In genomic region chr7:100397336-100398081, GRCh38 we compare ENCODE assay signal across 19 cellular contexts. TPM values are rescaled to one million over a fixed set of nuclear protein-coding genes. Genes with fewer than 3 reads are reported as not detected.
A peak's percentile ranks its signal among the peaks of the same experiment; 100 is the strongest.
DNase-seq lines count a peak whose midpoint lies in the region; ATAC-seq and TF ChIP-seq lines count a peak whose summit lies in the region.
"Had no signal": no experiment of that assay in that cellular context is flagged by ENCODE, and none has a peak within 500 bp of the region (broad histone marks: within the 10 kb centered on the region; RNA-seq: fewer than 3 reads in every experiment).

No MANE protein-coding gene starts in this region.

- intact Hi-C loops in activated T-helper 1 cell treated with anti-CD3 and anti-CD28 coated beads, Interleukin-12 subunit alpha, Interleukin-12 subunit beta, Interleukin-2, Interleukin-4 antibody, amounts not matched to agents 30 ng/mL and 10 ng/mL and 1 ng/mL, durations not matched to agents 14 hours and 24 hours and 36 hours (cut with micrococcal nuclease), result loop anchor here (2.0 to 5.0 kb wide), 3 partner anchors 53 to 610 kb away; no protein-coding TSS in a partner anchor
- intact Hi-C loops in tibial artery (cut with DNase I; ENCODE audit: low total_unique reads), result no loop called here

- no peaks in the 10 kb centered on the region for H3K36me3 Mint-ChIP-seq in T-helper 1 cell treated with Interleukin-12 subunit alpha and Interleukin-12 subunit beta and Interleukin-4 antibody, amounts not matched to agents 30 μg/mL and 1 μg/mL, for 36 hours (ENCODE audit: low read depth)
- no peaks in the 10 kb centered on the region for H3K36me3 Mint-ChIP-seq in GM23338 (ENCODE audit: low read depth)
- H3K36me3 Mint-ChIP-seq in activated T-helper 1 cell treated with anti-CD3 and anti-CD28 coated beads, Interleukin-12 subunit alpha, Interleukin-12 subunit beta, Interleukin-2, Interleukin-4 antibody, amounts not matched to agents 30 ng/mL and 10 ng/mL and 1 ng/mL, durations not matched to agents 14 hours and 24 hours and 36 hours (ENCODE audit: low read depth), result no peaks in the 10 kb centered on the region
- H3K36me3 Mint-ChIP-seq in naive thymus-derived CD8-positive, alpha-beta T cell, result peaks cover 0 to 3% (median 0%) of the 10 kb centered on the region in 3 donors

- no peaks in the 10 kb centered on the region for H3F3A ChIP-seq in GM23338 (replicated peaks; ENCODE audit: low read depth)

- peaks cover 19% of the 10 kb centered on the region for H3K4me1 Mint-ChIP-seq in T-helper 1 cell treated with Interleukin-12 subunit alpha and Interleukin-12 subunit beta and Interleukin-4 antibody, amounts not matched to agents 30 μg/mL and 1 μg/mL, for 36 hours (ENCODE audit: low read depth)
- H3K4me1 Mint-ChIP-seq in GM23338, result peaks cover 19% of the 10 kb centered on the region
- H3K4me1 Mint-ChIP-seq in activated T-helper 1 cell treated with anti-CD3 and anti-CD28 coated beads, Interleukin-12 subunit alpha, Interleukin-12 subunit beta, Interleukin-2, Interleukin-4 antibody, amounts not matched to agents 30 ng/mL and 10 ng/mL and 1 ng/mL, durations not matched to agents 14 hours and 24 hours and 36 hours (ENCODE audit: low read depth), result peaks cover 19% of the 10 kb centered on the region
- H3K4me1 Mint-ChIP-seq in naive thymus-derived CD8-positive, alpha-beta T cell, result peaks cover 5 to 33% (median 15%) of the 10 kb centered on the region in 4 donors

- peak overlapping the region; percentile 80 for H2AFZ ChIP-seq in GM23338

- no peak overlapping the region for H3K4me2 ChIP-seq in GM23338

- H3K9me3 Mint-ChIP-seq in T-helper 1 cell treated with Interleukin-12 subunit alpha and Interleukin-12 subunit beta and Interleukin-4 antibody, amounts not matched to agents 30 μg/mL and 1 μg/mL, for 36 hours, result no peaks in the 10 kb centered on the region
- no peaks in the 10 kb centered on the region for H3K9me3 Mint-ChIP-seq in GM23338
- no peaks in the 10 kb centered on the region for H3K9me3 Mint-ChIP-seq in activated T-helper 1 cell treated with anti-CD3 and anti-CD28 coated beads, Interleukin-12 subunit alpha, Interleukin-12 subunit beta, Interleukin-2, Interleukin-4 antibody, amounts not matched to agents 30 ng/mL and 10 ng/mL and 1 ng/mL, durations not matched to agents 14 hours and 24 hours and 36 hours
- no peaks in the 10 kb centered on the region for H3K9me3 Mint-ChIP-seq in naive thymus-derived CD8-positive, alpha-beta T cell
- H3K9me3 Mint-ChIP-seq: activated T-helper 2 cell treated with anti-CD3 and anti-CD28 coated beads, Interferon-gamma antibody, Interleukin-2, Interleukin-4, amounts not matched to agents 10 μg/mL and 5 μg/mL and 100 μg/mL, durations not matched to agents 14 hours and 24 hours and 36 hours had no signal

- H3K27me3 ChIP-seq in GM23338 (ENCODE audit: insufficient read depth) (0 out of 2 replicates have a peak, but pooled peaks cover 8% of the 10 kb centered on the region), tibial artery (peaks cover 0 to 3% of the 10 kb centered on the region in 2 donors), upper lobe of left lung (no peaks in the 10 kb centered on the region)

- H3K27ac Mint-ChIP-seq in T-helper 1 cell treated with Interleukin-12 subunit alpha and Interleukin-12 subunit beta and Interleukin-4 antibody, amounts not matched to agents 30 μg/mL and 1 μg/mL, for 36 hours, result peak overlapping the region; percentile 79
- no peak overlapping the region for H3K27ac Mint-ChIP-seq in GM23338
- peak overlapping the region; percentile 84 for H3K27ac Mint-ChIP-seq in activated T-helper 1 cell treated with anti-CD3 and anti-CD28 coated beads, Interleukin-12 subunit alpha, Interleukin-12 subunit beta, Interleukin-2, Interleukin-4 antibody, amounts not matched to agents 30 ng/mL and 10 ng/mL and 1 ng/mL, durations not matched to agents 14 hours and 24 hours and 36 hours
- H3K27ac Mint-ChIP-seq in naive thymus-derived CD8-positive, alpha-beta T cell, result peak overlapping the region in 6 of 10 donors; percentile 71 to 91 (median 76)

- H3K4me1 ChIP-seq in GM23338 (ENCODE audit: insufficient read depth) (peaks cover 10% of the 10 kb centered on the region), tibial artery (no peaks in the 10 kb centered on the region), upper lobe of left lung (peaks cover 0 to 15% (median 13%) of the 10 kb centered on the region in 4 donors)
- H3K4me1 ChIP-seq: SJCRH30 had no signal

- no peak overlapping the region for H3K4me3 ChIP-seq in GM23338
- no peak overlapping the region for H3K4me3 ChIP-seq in tibial artery
- no peak overlapping the region for H3K4me3 ChIP-seq in upper lobe of left lung
- H3K4me3 ChIP-seq: SJCRH30, skin epidermis, thoracic aorta had no signal

- TF ChIP-seq CTCF in GM23338 (conservative IDR thresholded peaks at IDR 0.05; ENCODE audit: low read depth in 2 of 2) (peak; percentile 34 to 39; a peak in 3 of 4 replicates), tibial artery (IDR thresholded peaks at IDR 0.05) (no peak), upper lobe of left lung (IDR thresholded peaks at IDR 0.05) (no peak)

- ATAC-seq in GM23338 (peak; percentile 68), upper lobe of left lung (ENCODE audit: low FRiP score in 2 of 2) (no peak)
- no peak for ATAC-seq in naive thymus-derived CD8-positive, alpha-beta T cell

- no peaks in the 10 kb centered on the region; the same call in 1 of the 2 replicates for H4K20me1 ChIP-seq in GM23338 (replicated peaks; ENCODE audit: insufficient read depth)

- POLR2A ChIA-PET in naive thymus-derived CD8-positive, alpha-beta T cell (lab: Charles Lee), result no interaction called here

- peaks cover 69% of the 10 kb centered on the region for H3K27me3 Mint-ChIP-seq in T-helper 1 cell treated with Interleukin-12 subunit alpha and Interleukin-12 subunit beta and Interleukin-4 antibody, amounts not matched to agents 30 μg/mL and 1 μg/mL, for 36 hours (ENCODE audit: low read depth)
- peaks cover 10% of the 10 kb centered on the region for H3K27me3 Mint-ChIP-seq in GM23338 (ENCODE audit: insufficient read depth, low read depth, poor library complexity)
- peaks cover 51% of the 10 kb centered on the region for H3K27me3 Mint-ChIP-seq in activated T-helper 1 cell treated with anti-CD3 and anti-CD28 coated beads, Interleukin-12 subunit alpha, Interleukin-12 subunit beta, Interleukin-2, Interleukin-4 antibody, amounts not matched to agents 30 ng/mL and 10 ng/mL and 1 ng/mL, durations not matched to agents 14 hours and 24 hours and 36 hours (ENCODE audit: insufficient read depth)
- no peaks in the 10 kb centered on the region for H3K27me3 Mint-ChIP-seq in naive thymus-derived CD8-positive, alpha-beta T cell

- TF ChIP-seq POLR2A in upper lobe of left lung (IDR thresholded peaks at IDR 0.05), result no peak

- no peaks in the 10 kb centered on the region for H3K36me3 ChIP-seq in GM23338 (ENCODE audit: insufficient read depth)
- H3K36me3 ChIP-seq in tibial artery, result peaks cover 0 to 10% (median 0%) of the 10 kb centered on the region in 3 donors
- H3K36me3 ChIP-seq in upper lobe of left lung, result no peaks in the 10 kb centered on the region
- H3K36me3 ChIP-seq: SJCRH30 had no signal

- WGBS in upper lobe of left lung, 2 donors, result 61 to 68% methylated on average over 11 of the region's 13 CpGs

- H3K79me2 ChIP-seq in GM23338 (replicated peaks; ENCODE audit: insufficient read depth), result no peaks in the 10 kb centered on the region

- no peak for TF ChIP-seq EP300 in upper lobe of left lung (IDR thresholded peaks at IDR 0.05)

- H3K4me3 Mint-ChIP-seq in T-helper 1 cell treated with Interleukin-12 subunit alpha and Interleukin-12 subunit beta and Interleukin-4 antibody, amounts not matched to agents 30 μg/mL and 1 μg/mL, for 36 hours, result no peak overlapping the region
- H3K4me3 Mint-ChIP-seq in GM23338, result no peak overlapping the region
- H3K4me3 Mint-ChIP-seq in activated T-helper 1 cell treated with anti-CD3 and anti-CD28 coated beads, Interleukin-12 subunit alpha, Interleukin-12 subunit beta, Interleukin-2, Interleukin-4 antibody, amounts not matched to agents 30 ng/mL and 10 ng/mL and 1 ng/mL, durations not matched to agents 14 hours and 24 hours and 36 hours, result no peak overlapping the region
- H3K4me3 Mint-ChIP-seq in naive thymus-derived CD8-positive, alpha-beta T cell, result peak overlapping the region in 4 of 10 donors; percentile 29 to 53 (median 46)

- H3K9me2 ChIP-seq in GM23338 (ENCODE audit: insufficient read depth), result no peaks in the 10 kb centered on the region

- H3K9me3 ChIP-seq in tibial artery (peaks cover 0 to 4% (median 0%) of the 10 kb centered on the region in 3 donors), upper lobe of left lung (no peaks in the 10 kb centered on the region)
- H3K9me3 ChIP-seq: SJCRH30, thoracic aorta had no signal

- H3K27ac ChIP-seq in GM23338 (ENCODE audit: low read depth) (no peak overlapping the region), tibial artery (no peak overlapping the region), upper lobe of left lung (no peak overlapping the region)
- H3K27ac ChIP-seq: epithelial cell of prostate, SJCRH30, thoracic aorta had no signal

- no peak for DNase-seq in T-helper 1 cell
- DNase-seq in GM23338 (ENCODE audit: low spot score), result peak; percentile 41
- DNase-seq in activated T-helper 1 cell treated with anti-CD3 and anti-CD28 coated beads, Interleukin-12 subunit alpha, Interleukin-12 subunit beta, Interleukin-2, Interleukin-4 antibody, amounts not matched to agents 30 ng/mL and 10 ng/mL and 1 ng/mL, durations not matched to agents 14 hours and 24 hours and 36 hours (ENCODE audit: low spot score), result no peak
- DNase-seq in naive thymus-derived CD8-positive, alpha-beta T cell, result no peak
- DNase-seq in tibial artery, result no peak
- DNase-seq in upper lobe of left lung, result no peak
- no peak for DNase-seq in 8988T
- DNase-seq: DMS53, GOT3, hippocampal formation, NCI-H146, NCI-H524 treated with DMSO at 0.1 percent for 48 hours, nucleus accumbens, SJCRH30 had no signal

RNA-seq across cellular contexts. Expression of gene PILRA, which starts 24.2 kb away (rescaled TPM):
- total RNA-seq in GM23338 (2014; rRNA removed; shearing (Covaris generic)), result 0.38 and 2.6 TPM in 2 replicates
- 5.3 and 5.9 TPM in 2 replicates for polyA plus RNA-seq in GM23338 (2016; fragmentation: Nextera tagmentation; extraction: Ambion mirVana)
- 9.6 and 9.9 TPM in 2 replicates for total RNA-seq in activated T-helper 1 cell treated with anti-CD3 and anti-CD28 coated beads, Interleukin-12 subunit alpha, Interleukin-12 subunit beta, Interleukin-2, Interleukin-4 antibody, amounts not matched to agents 30 ng/mL and 10 ng/mL and 1 ng/mL, durations not matched to agents 14 hours and 24 hours and 36 hours
- 10 to 100 TPM in 1 of 2 experiments, 1 to 10 TPM in 1; 8.6 to 10.6 TPM for total RNA-seq in naive thymus-derived CD8-positive, alpha-beta T cell
- under 1 TPM; 0.35 to 0.63 (median 0.60) TPM for polyA plus RNA-seq in naive thymus-derived CD8-positive, alpha-beta T cell
- 10 to 100 TPM; 15.2 to 52.4 (median 24.2) TPM for total RNA-seq in upper lobe of left lung

RNA-seq across cellular contexts. Expression of gene ZCWPW1, which starts 31.0 kb away (rescaled TPM):
- 0.59 and 1.0 TPM in 2 replicates for total RNA-seq in GM23338 (2014; rRNA removed; shearing (Covaris generic))
- polyA plus RNA-seq in GM23338 (2016; fragmentation: Nextera tagmentation; extraction: Ambion mirVana), result 2.7 and 4.3 TPM in 2 replicates
- 2.0 and 2.4 TPM in 2 replicates for total RNA-seq in activated T-helper 1 cell treated with anti-CD3 and anti-CD28 coated beads, Interleukin-12 subunit alpha, Interleukin-12 subunit beta, Interleukin-2, Interleukin-4 antibody, amounts not matched to agents 30 ng/mL and 10 ng/mL and 1 ng/mL, durations not matched to agents 14 hours and 24 hours and 36 hours
- 10 to 100 TPM; 15.6 to 18.4 TPM for total RNA-seq in naive thymus-derived CD8-positive, alpha-beta T cell
- polyA plus RNA-seq in naive thymus-derived CD8-positive, alpha-beta T cell, result 1 to 10 TPM; 3.1 to 9.3 (median 5.5) TPM
- 1 to 10 TPM; 3.8 to 6.3 (median 5.2) TPM for total RNA-seq in upper lobe of left lung

RNA-seq across cellular contexts. Expression of gene MEPCE, which starts 32.1 kb away (rescaled TPM):
- 21.7 and 32.6 TPM in 2 replicates for total RNA-seq in GM23338 (2014; rRNA removed; shearing (Covaris generic))
- polyA plus RNA-seq in GM23338 (2016; fragmentation: Nextera tagmentation; extraction: Ambion mirVana), result 10.0 and 11.4 TPM in 2 replicates
- 57.6 and 58.8 TPM in 2 replicates for total RNA-seq in activated T-helper 1 cell treated with anti-CD3 and anti-CD28 coated beads, Interleukin-12 subunit alpha, Interleukin-12 subunit beta, Interleukin-2, Interleukin-4 antibody, amounts not matched to agents 30 ng/mL and 10 ng/mL and 1 ng/mL, durations not matched to agents 14 hours and 24 hours and 36 hours
- 10 to 100 TPM; 64.8 to 66.8 TPM for total RNA-seq in naive thymus-derived CD8-positive, alpha-beta T cell
- polyA plus RNA-seq in naive thymus-derived CD8-positive, alpha-beta T cell, result 10 to 100 TPM in 2 of 3 donors, 1 to 10 TPM in 1; 9.7 to 15.8 (median 11.3) TPM
- 10 to 100 TPM; 19.3 to 45.4 (median 37.9) TPM for total RNA-seq in upper lobe of left lung

RNA-seq across cellular contexts. Expression of gene PPP1R35, which starts 38.8 kb away (rescaled TPM):
- total RNA-seq in GM23338 (2014; rRNA removed; shearing (Covaris generic)), result 47.8 and 58.9 TPM in 2 replicates
- polyA plus RNA-seq in GM23338 (2016; fragmentation: Nextera tagmentation; extraction: Ambion mirVana), result 89.3 and 106 TPM in 2 replicates
- 57.6 and 58.6 TPM in 2 replicates for total RNA-seq in activated T-helper 1 cell treated with anti-CD3 and anti-CD28 coated beads, Interleukin-12 subunit alpha, Interleukin-12 subunit beta, Interleukin-2, Interleukin-4 antibody, amounts not matched to agents 30 ng/mL and 10 ng/mL and 1 ng/mL, durations not matched to agents 14 hours and 24 hours and 36 hours
- total RNA-seq in naive thymus-derived CD8-positive, alpha-beta T cell, result 10 to 100 TPM; 63.8 to 73.0 TPM
- 10 to 100 TPM; 20.7 to 40.6 (median 27.0) TPM for polyA plus RNA-seq in naive thymus-derived CD8-positive, alpha-beta T cell
- 10 to 100 TPM; 24.3 to 56.8 (median 30.0) TPM for total RNA-seq in upper lobe of left lung

RNA-seq across cellular contexts. Expression of gene PILRB, which starts 39.6 kb away (rescaled TPM):
- 21.6 and 43.0 TPM in 2 replicates for total RNA-seq in GM23338 (2014; rRNA removed; shearing (Covaris generic))
- 25.3 and 25.5 TPM in 2 replicates for polyA plus RNA-seq in GM23338 (2016; fragmentation: Nextera tagmentation; extraction: Ambion mirVana)
- 82.6 and 83.9 TPM in 2 replicates for total RNA-seq in activated T-helper 1 cell treated with anti-CD3 and anti-CD28 coated beads, Interleukin-12 subunit alpha, Interleukin-12 subunit beta, Interleukin-2, Interleukin-4 antibody, amounts not matched to agents 30 ng/mL and 10 ng/mL and 1 ng/mL, durations not matched to agents 14 hours and 24 hours and 36 hours
- total RNA-seq in naive thymus-derived CD8-positive, alpha-beta T cell, result 100 to 1,000 TPM; 129 to 130 TPM
- 10 to 100 TPM in 1 of 3 donors, 1 to 10 TPM in 2; 2.5 to 14.6 (median 3.3) TPM for polyA plus RNA-seq in naive thymus-derived CD8-positive, alpha-beta T cell
- 100 to 1,000 TPM in 1 of 6 donors, 10 to 100 TPM in 5; 18.4 to 259 (median 39.9) TPM for total RNA-seq in upper lobe of left lung

Comparison
In these comparisons a context has a peak if more than half of its experiments do, and no peak if none do; other contexts are left out.
1. CTCF ChIP-seq: peak in GM23338 (2 of 2); none in tibial artery (0 of 2) and upper lobe of left lung (0 of 6).